In the genomic region with DNA sequence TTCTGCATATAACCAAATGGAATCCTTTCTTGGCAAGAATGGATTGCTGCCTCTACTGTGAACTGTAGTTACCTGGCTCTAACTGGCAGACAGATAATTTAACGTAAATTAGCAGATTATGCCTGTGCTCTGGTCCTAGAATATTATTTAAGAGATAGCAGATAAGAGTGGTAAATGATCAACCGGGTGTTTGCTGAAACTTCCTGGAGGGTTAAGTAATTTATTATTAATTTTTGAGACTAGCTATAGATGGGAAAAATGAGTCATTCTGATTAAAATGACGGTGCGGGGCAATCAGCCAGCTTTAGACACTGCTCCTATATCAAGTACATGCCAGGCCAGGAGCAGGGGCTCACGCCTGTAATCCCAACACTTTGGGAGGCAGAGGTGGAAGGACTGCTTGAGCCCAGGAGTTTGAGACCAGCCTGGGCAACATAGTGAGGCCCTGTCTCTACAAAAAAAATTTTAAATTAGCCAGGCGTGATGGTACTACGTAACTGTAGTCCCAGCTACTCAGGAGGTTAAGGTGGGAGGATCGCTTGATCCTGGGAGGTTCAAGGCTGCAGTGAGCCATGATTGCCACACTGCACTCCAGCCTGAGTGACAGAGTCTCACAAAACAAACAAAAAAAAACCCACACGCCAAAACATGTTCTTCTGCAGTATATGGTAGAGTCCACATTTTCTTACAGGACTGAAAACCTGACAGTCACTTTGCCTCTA, we compare ENCODE assay signal across 12 cellular contexts. TPM values are rescaled to one million over a fixed set of nuclear protein-coding genes. Genes with fewer than 3 reads are reported as not detected.
DNase-seq lines count a peak whose midpoint lies in the region; ATAC-seq and TF ChIP-seq lines count a peak whose summit lies in the region.
"Had no signal": no experiment of that assay in that cellular context is flagged by ENCODE, and none has a peak within 500 bp of the region (broad histone marks: within the 10 kb centered on the region; RNA-seq: fewer than 3 reads in every experiment).

No MANE protein-coding gene starts in this region.

- H3K9ac ChIP-seq in duodenal mucosa (ENCODE audit: low read depth in 1 of 2, low read length in 2 of 2) = peak overlapping the region in 1 of 2 donors; percentile 16

- H3K4me3 ChIP-seq in CD4-positive, CD25-positive, alpha-beta regulatory T cell (ENCODE audit: low read depth, low read length) = no peak overlapping the region
- no peak overlapping the region for H3K4me3 ChIP-seq in duodenal mucosa (ENCODE audit: low read depth in 1 of 2, low read length in 2 of 2)
- H3K4me3 ChIP-seq: ovary had no signal

- no peaks in the 10 kb centered on the region for H3K36me3 Mint-ChIP-seq in CD4-positive, CD25-positive, alpha-beta regulatory T cell
- no peaks in the 10 kb centered on the region for H3K36me3 Mint-ChIP-seq in mesothelial cell of epicardium

- no peak for TF ChIP-seq CTCF in mesothelial cell of epicardium (IDR thresholded peaks at IDR 0.05; ENCODE audit: unreplicated experiment)

- H3K27me3 Mint-ChIP-seq in CD4-positive, CD25-positive, alpha-beta regulatory T cell = no peaks in the 10 kb centered on the region
- H3K27me3 Mint-ChIP-seq in mesothelial cell of epicardium (ENCODE audit: low read depth) = no peaks in the 10 kb centered on the region
- H3K27me3 Mint-ChIP-seq: activated CD4-positive, alpha-beta T cell treated with anti-CD3 and anti-CD28 coated beads, Interleukin-2, amount 10 ng/mL, durations not matched to agents 7 days and 5 days had no signal

- H3K4me1 ChIP-seq in CD4-positive, CD25-positive, alpha-beta regulatory T cell (ENCODE audit: control insufficient read depth, insufficient read depth, low read length, poor library complexity, severe bottlenecking) = no peaks in the 10 kb centered on the region
- peaks cover 60 to 83% of the 10 kb centered on the region in 2 donors for H3K4me1 ChIP-seq in duodenal mucosa (ENCODE audit: control insufficient read depth in 1 of 2, insufficient read depth in 2 of 2, low read length in 2 of 2)

- H3K9me3 ChIP-seq in CD4-positive, CD25-positive, alpha-beta regulatory T cell (ENCODE audit: control insufficient read depth in 2 of 2, low read length in 2 of 2) = no peaks in the 10 kb centered on the region
- no peaks in the 10 kb centered on the region for H3K9me3 ChIP-seq in duodenal mucosa (ENCODE audit: control insufficient read depth in 1 of 2, low read length in 2 of 2)
- H3K9me3 ChIP-seq: ovary had no signal

- peak overlapping the region; percentile 10 for H3K27ac ChIP-seq in CD4-positive, CD25-positive, alpha-beta regulatory T cell (ENCODE audit: insufficient read depth, low read length, poor library complexity, severe bottlenecking)
- H3K27ac ChIP-seq in duodenal mucosa (ENCODE audit: low read depth, low read length) = peak overlapping the region; percentile 64
- H3K27ac ChIP-seq: ovary had no signal

- H3K27me3 ChIP-seq in CD4-positive, CD25-positive, alpha-beta regulatory T cell (ENCODE audit: control insufficient read depth, insufficient read depth, low read length) = no peaks in the 10 kb centered on the region
- H3K27me3 ChIP-seq in duodenal mucosa (ENCODE audit: control insufficient read depth in 1 of 2, insufficient read depth in 2 of 2, low read length in 2 of 2) = no peaks in the 10 kb centered on the region
- H3K27me3 ChIP-seq: ovary had no signal

- no peak overlapping the region for H3K4me3 Mint-ChIP-seq in CD4-positive, CD25-positive, alpha-beta regulatory T cell
- H3K4me3 Mint-ChIP-seq in mesothelial cell of epicardium = no peak overlapping the region
- H3K4me3 Mint-ChIP-seq: activated CD4-positive, alpha-beta T cell treated with anti-CD3 and anti-CD28 coated beads, Interleukin-2, amount 10 ng/mL, durations not matched to agents 7 days and 5 days had no signal

- H3K4me1 Mint-ChIP-seq in CD4-positive, CD25-positive, alpha-beta regulatory T cell = peaks cover 13 to 46% (median 39%) of the 10 kb centered on the region in 4 donors
- peaks cover 32% of the 10 kb centered on the region for H3K4me1 Mint-ChIP-seq in mesothelial cell of epicardium

- no peak for DNase-seq in CD4-positive, CD25-positive, alpha-beta regulatory T cell
- DNase-seq in NCI-H2227 treated with DMSO at 0.1 percent for 48 hours (lab: John Stamatoyannopoulos, UW) = peak; percentile 20
- DNase-seq in mesothelial cell of epicardium (ENCODE audit: low spot score in 2 of 2, unreplicated experiment in 2 of 2) = no peak
- DNase-seq in NCI-H1694 (lab: John Stamatoyannopoulos, UW) = no peak
- DNase-seq in NCI-H187 (lab: John Stamatoyannopoulos, UW) = no peak
- DNase-seq: activated CD4-positive, alpha-beta T cell treated with anti-CD3 and anti-CD28 coated beads, Interleukin-2, amount 10 ng/mL, durations not matched to agents 7 days and 5 days; anterior cingulate cortex; COR-L47; ovary had no signal

- ATAC-seq in CD4-positive, CD25-positive, alpha-beta regulatory T cell (ENCODE audit: low read depth in 2 of 2) = no peak
- ATAC-seq in HG03354 (IDR thresholded peaks at IDR 0.05; ENCODE audit: poor library complexity, severe bottlenecking, unreplicated experiment) (no peak), GM21825 (IDR thresholded peaks at IDR 0.05; ENCODE audit: unreplicated experiment) (no peak)

- no peaks in the 10 kb centered on the region for H3K9me3 Mint-ChIP-seq in CD4-positive, CD25-positive, alpha-beta regulatory T cell
- no peaks in the 10 kb centered on the region for H3K9me3 Mint-ChIP-seq in mesothelial cell of epicardium
- H3K9me3 Mint-ChIP-seq: activated CD4-positive, alpha-beta T cell treated with anti-CD3 and anti-CD28 coated beads, Interleukin-2, amount 10 ng/mL, durations not matched to agents 7 days and 5 days had no signal

- H3K27ac Mint-ChIP-seq in CD4-positive, CD25-positive, alpha-beta regulatory T cell = peak overlapping the region in 1 of 3 donors; percentile 21
- H3K27ac Mint-ChIP-seq in mesothelial cell of epicardium = peak overlapping the region; percentile 54
- H3K27ac Mint-ChIP-seq: activated CD4-positive, alpha-beta T cell treated with anti-CD3 and anti-CD28 coated beads, Interleukin-2, amount 10 ng/mL, durations not matched to agents 7 days and 5 days had no signal

- no peaks in the 10 kb centered on the region for H3K36me3 ChIP-seq in CD4-positive, CD25-positive, alpha-beta regulatory T cell (ENCODE audit: control insufficient read depth, insufficient read depth, low read length)
- no peaks in the 10 kb centered on the region for H3K36me3 ChIP-seq in duodenal mucosa (ENCODE audit: control insufficient read depth in 1 of 2, insufficient read depth in 2 of 2, low read length in 2 of 2)
- H3K36me3 ChIP-seq: ovary had no signal

RNA-seq across cellular contexts. Expression of a gene that starts 22.6 kb away (rescaled TPM):
- total RNA-seq in CD4-positive, CD25-positive, alpha-beta regulatory T cell = 13.6 TPM
- polyA plus RNA-seq in CD4-positive, CD25-positive, alpha-beta regulatory T cell = 1 to 10 TPM in 2 of 4 donors, under 1 TPM in 2; 0.45 to 1.5 (median 1.00) TPM
- total RNA-seq in mesothelial cell of epicardium = 52.6 to 53.8 TPM (median 52.6 TPM) in 3 replicates
